Comparison of ENCODE assay signal across 2 cellular contexts in the genomic region with DNA sequence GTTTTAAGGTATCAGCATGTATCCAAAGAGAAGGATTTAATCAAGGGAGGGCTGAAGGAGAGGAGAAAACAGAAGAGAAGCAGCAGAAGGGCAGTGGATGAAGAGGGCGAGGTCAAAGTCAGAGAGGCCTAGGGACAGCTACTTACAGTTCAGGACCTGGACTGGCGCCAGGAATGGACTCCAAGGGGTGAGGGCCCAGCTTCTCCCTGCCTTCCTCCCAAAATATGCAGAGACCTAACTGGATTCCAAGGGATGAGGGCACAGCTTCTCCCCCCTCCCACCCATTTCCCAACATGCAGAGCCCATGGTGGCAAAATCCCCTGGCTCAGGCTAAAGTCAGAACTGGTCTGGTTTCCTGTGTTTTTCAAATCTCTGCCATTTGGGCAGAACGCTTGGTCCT.
TF ChIP-seq lines count a peak whose summit lies in the region.

No MANE protein-coding gene starts in this region.

TF ChIP-seq in Ishikawa, 13 proteins besides CTCF, POLR2A, EP300 and RAD21:
- TF ChIP-seq TAF1 (IDR thresholded peaks at IDR 0.05; ENCODE audit: low read depth), result no peak
- TF ChIP-seq CREB1 (IDR thresholded peaks at IDR 0.05; ENCODE audit: low read depth), result no peak
- TF ChIP-seq TCF12 (IDR thresholded peaks at IDR 0.05; ENCODE audit: low read depth), result no peak
- TF ChIP-seq CEBPB (IDR thresholded peaks at IDR 0.05), result no peak
- no peak for TF ChIP-seq FOXM1 (IDR thresholded peaks at IDR 0.05; ENCODE audit: borderline replicate concordance, low read depth)
- TF ChIP-seq NFIC (IDR thresholded peaks at IDR 0.05), result 0 out of 2 replicates have a peak, but pooled peaks have one; percentile 7
- TF ChIP-seq ZBTB7A (IDR thresholded peaks at IDR 0.05; ENCODE audit: low read depth), result no peak

TF ChIP-seq in K562, 482 proteins besides CTCF, POLR2A, EP300 and RAD21:
- TF ChIP-seq MCM7 (IDR thresholded peaks at IDR 0.05), result no peak
- TF ChIP-seq NFIC (IDR thresholded peaks at IDR 0.05), result peak; percentile 59
